8 cellular contexts compared by ENCODE assay signal in the genomic region with DNA sequence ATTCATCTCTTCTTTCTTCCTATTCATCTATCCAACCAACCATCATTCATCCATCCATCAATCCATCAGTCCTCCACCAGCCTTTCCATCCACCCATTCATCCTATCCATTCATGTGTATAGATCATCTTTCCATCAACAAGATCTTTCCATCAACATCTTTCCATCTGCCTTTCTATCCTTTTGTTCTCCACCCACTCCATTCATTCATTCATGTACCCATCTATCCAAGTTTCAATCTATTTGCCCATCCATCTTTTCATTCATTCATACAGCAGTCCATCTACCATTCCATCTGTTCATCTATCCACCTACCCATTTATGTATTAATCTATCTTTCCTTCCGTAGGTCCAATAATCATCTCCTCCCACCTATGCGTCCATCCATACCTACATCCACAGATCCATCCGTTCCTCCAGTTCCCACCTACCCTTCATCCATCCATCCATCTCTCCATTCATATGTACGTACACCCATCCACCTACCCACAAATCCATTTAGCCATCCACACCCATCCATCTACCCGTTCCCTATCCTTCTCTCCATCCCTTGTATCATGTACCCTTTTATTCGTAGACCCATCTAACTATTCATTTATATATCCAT.
"Had no signal": no experiment of that assay in that cellular context is flagged by ENCODE, and none has a peak within 500 bp of the region (broad histone marks: within the 10 kb centered on the region; RNA-seq: fewer than 3 reads in every experiment).

No MANE protein-coding gene starts in this region.

- H3K4me3 ChIP-seq: GM12878 had no signal

- ATAC-seq: GM12878 had no signal

- FAIRE-seq: G401.6, GM12878, GM12891, GM12892, GM18507, GM19239 had no signal

- DNase-seq: GDM1, GF-D8 had no signal
